32 cellular contexts compared by ENCODE assay signal in genomic region chr1:27638805-27639204, GRCh38. TPM values are rescaled to one million over a fixed set of nuclear protein-coding genes. Genes with fewer than 3 reads are reported as not detected.
"Had no signal": no experiment of that assay in that cellular context is flagged by ENCODE, and none has a peak within 500 bp of the region (broad histone marks: within the 10 kb centered on the region; RNA-seq: fewer than 3 reads in every experiment).

No MANE protein-coding gene starts in this region.

- H3K4me2 ChIP-seq: SK-N-SH had no signal

- H3K9me3 ChIP-seq: ascending aorta, body of pancreas, SJCRH30, SK-N-SH had no signal

- H3K9ac ChIP-seq: SK-N-SH had no signal

- H3K4me1 ChIP-seq: SJCRH30 had no signal

- H3K4me3 ChIP-seq: ascending aorta, body of pancreas, SJCRH30 had no signal

- H3K36me3 ChIP-seq: ascending aorta, SJCRH30 had no signal

- ATAC-seq: activated CD8-positive, alpha-beta memory T cell treated with anti-CD3 and anti-CD28 coated beads, Interleukin-2, amount 10 ng/mL, durations not matched to agents 7 days and 5 days; activated naive CD4-positive, alpha-beta T cell treated with anti-CD3 and anti-CD28 coated beads, Interleukin-2, amount 50 U/mL, for 72 hours; activated naive CD8-positive, alpha-beta T cell treated with anti-CD3 and anti-CD28 coated beads, Interleukin-2, amount 50 U/mL, for 24 hours; activated T-cell treated with anti-CD3 and anti-CD28 coated beads, Interleukin-2, amount 50 U/mL, for 4 hours; body of pancreas; Panc1; Right ventricle myocardium inferior had no signal

- H3K27ac ChIP-seq: ascending aorta, body of pancreas, SJCRH30 had no signal

- H3K27me3 ChIP-seq: ascending aorta had no signal

- FAIRE-seq: bronchial epithelial cell had no signal

- H3K36me3 Mint-ChIP-seq: activated CD8-positive, alpha-beta memory T cell treated with anti-CD3 and anti-CD28 coated beads, Interleukin-2, amount 10 ng/mL, durations not matched to agents 7 days and 5 days; activated naive CD4-positive, alpha-beta T cell treated with anti-CD3 and anti-CD28 coated beads, Interleukin-2, amount 50 U/mL, for 72 hours had no signal

- H3K27me3 Mint-ChIP-seq: activated B cell treated with CpG ODN at 0.5 μM for 24 hours; activated CD4-positive, alpha-beta T cell treated with anti-CD3 and anti-CD28 coated beads, Interleukin-2, amount 10 ng/mL, durations not matched to agents 24 days and 14 days; activated CD8-positive, alpha-beta memory T cell treated with anti-CD3 and anti-CD28 coated beads, Interleukin-2, amount 10 ng/mL, durations not matched to agents 7 days and 5 days; activated naive CD8-positive, alpha-beta T cell treated with anti-CD3 and anti-CD28 coated beads, Interleukin-2, amount 50 U/mL, for 24 hours had no signal

- DNase-seq: activated B cell treated with CpG ODN at 0.5 μM for 24 hours; activated CD4-positive, alpha-beta T cell treated with anti-CD3 and anti-CD28 coated beads for 1 hour; activated CD4-positive, alpha-beta T cell treated with anti-CD3 and anti-CD28 coated beads, Interleukin-2, amount 10 ng/mL, durations not matched to agents 24 days and 14 days; activated CD4-positive, alpha-beta T cell treated with anti-CD3 and anti-CD28 coated beads, Interleukin-2, amount 50 U/mL, for 48 hours; activated CD8-positive, alpha-beta memory T cell treated with anti-CD3 and anti-CD28 coated beads, Interleukin-2, amount 10 ng/mL, durations not matched to agents 7 days and 5 days; activated effector memory CD4-positive, alpha-beta T cell treated with anti-CD3 and anti-CD28 coated beads, Interleukin-2, amount 50 U/mL, for 16 hours; activated naive CD4-positive, alpha-beta T cell treated with Interleukin-2 at 50 U/mL for 16 hours; activated naive CD8-positive, alpha-beta T cell treated with anti-CD3 and anti-CD28 coated beads, Interleukin-2, amount 50 U/mL, for 24 hours; activated T-cell treated with anti-CD3 and anti-CD28 coated beads, Interleukin-2, amount 50 U/mL, for 4 hours; amniotic stem cell; body of pancreas; Karpas-422; MM.1S; NCI-H1105; NCI-H1436; NCI-H1694 treated with DMSO at 0.1 percent for 48 hours; NCI-H2029 treated with DMSO at 0.1 percent for 48 hours; NCI-H345; NCI-H510A; NCI-H69; NK-92 treated with Interleukin-12 subunit alpha and Interleukin-12 subunit beta, amount 100 ng/mL, for 24 hours; OCI-M1; RPMI8226; SJCRH30; SK-N-SH; T-helper 1 cell had no signal

- H3K4me3 Mint-ChIP-seq: activated B cell treated with CpG ODN at 0.5 μM for 24 hours; activated CD4-positive, alpha-beta T cell treated with anti-CD3 and anti-CD28 coated beads, Interleukin-2, amount 10 ng/mL, durations not matched to agents 24 days and 14 days; activated CD8-positive, alpha-beta memory T cell treated with anti-CD3 and anti-CD28 coated beads, Interleukin-2, amount 10 ng/mL, durations not matched to agents 7 days and 5 days; activated naive CD8-positive, alpha-beta T cell treated with anti-CD3 and anti-CD28 coated beads, Interleukin-2, amount 50 U/mL, for 24 hours; activated T-cell treated with anti-CD3 and anti-CD28 coated beads, Interleukin-2, amount 50 U/mL, for 4 hours; T-helper 2 cell treated with Interferon-gamma antibody and Interleukin-4, amounts not matched to agents 5 μg/mL and 100 μg/mL, for 36 hours had no signal

- H3K27ac Mint-ChIP-seq: activated CD8-positive, alpha-beta memory T cell treated with anti-CD3 and anti-CD28 coated beads, Interleukin-2, amount 10 ng/mL, durations not matched to agents 7 days and 5 days; activated naive CD8-positive, alpha-beta T cell treated with anti-CD3 and anti-CD28 coated beads, Interleukin-2, amount 50 U/mL, for 24 hours; T-helper 2 cell treated with Interferon-gamma antibody and Interleukin-4, amounts not matched to agents 5 μg/mL and 100 μg/mL, for 36 hours had no signal

- H3K9me3 Mint-ChIP-seq: activated B cell treated with CpG ODN at 0.5 μM for 24 hours; activated CD4-positive, alpha-beta T cell treated with anti-CD3 and anti-CD28 coated beads, Interleukin-2, amount 10 ng/mL, durations not matched to agents 24 days and 14 days; activated naive CD4-positive, alpha-beta T cell treated with anti-CD3 and anti-CD28 coated beads, Interleukin-2, amount 50 U/mL, for 72 hours; activated naive CD8-positive, alpha-beta T cell treated with anti-CD3 and anti-CD28 coated beads, Interleukin-2, amount 50 U/mL, for 24 hours; activated T-cell treated with anti-CD3 and anti-CD28 coated beads, Interleukin-2, amount 50 U/mL, for 4 hours; T-helper 2 cell treated with Interferon-gamma antibody and Interleukin-4, amounts not matched to agents 5 μg/mL and 100 μg/mL, for 36 hours had no signal

RNA-seq across cellular contexts. Expression of gene FGR, which starts 3.8 kb away (rescaled TPM):
- total RNA-seq: SJCRH30 had no signal
- polyA plus RNA-seq: SK-N-SH had no signal
